1 cellular context compared by ENCODE assay signal in the genomic region with DNA sequence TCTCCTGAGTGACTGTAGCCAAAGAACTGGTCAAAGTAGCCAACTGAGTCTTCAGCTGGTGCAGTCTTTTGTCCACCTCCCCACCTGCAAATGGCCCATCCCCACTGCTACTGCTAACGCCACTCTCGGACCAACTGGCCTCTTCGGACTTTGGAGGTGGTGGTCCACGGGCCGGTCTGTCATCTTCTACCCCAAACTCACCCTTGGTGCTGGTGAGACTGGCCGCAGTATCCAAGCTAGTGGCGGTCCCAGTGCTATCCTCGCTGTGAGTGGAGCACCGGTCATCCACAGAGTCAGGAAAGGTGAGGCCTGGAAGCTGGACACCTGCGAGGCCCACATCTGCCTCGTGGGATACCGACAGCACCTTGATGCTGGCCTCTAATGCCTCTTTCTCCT.
TF ChIP-seq lines count a peak whose summit lies in the region.

No MANE protein-coding gene starts in this region.

TF ChIP-seq in GM12878, 131 proteins besides CTCF, POLR2A, EP300 and RAD21:
- TF ChIP-seq GATAD2B (conservative IDR thresholded peaks at IDR 0.05; ENCODE audit: low read depth), result no peak
- no peak for TF ChIP-seq ZSCAN29 (IDR thresholded peaks at IDR 0.05)
